In genomic region chr12:95622879-95623278, GRCh38 we compare ENCODE assay signal across 9 cellular contexts.
"Had no signal": no experiment of that assay in that cellular context is flagged by ENCODE, and none has a peak within 500 bp of the region (broad histone marks: within the 10 kb centered on the region; RNA-seq: fewer than 3 reads in every experiment).

No MANE protein-coding gene starts in this region.

- H3K36me3 ChIP-seq: ascending aorta, cardiac muscle cell, colonic mucosa, thoracic aorta had no signal

- H3K27me3 ChIP-seq: ascending aorta, colonic mucosa had no signal

- H3K4me1 ChIP-seq: ascending aorta had no signal

- H3K4me3 ChIP-seq: ascending aorta, cardiac muscle cell, colonic mucosa, thoracic aorta had no signal

- H3K27ac ChIP-seq: ascending aorta, cardiac muscle cell, colonic mucosa, thoracic aorta had no signal

- H3K27me3 Mint-ChIP-seq: stimulated activated naive CD8-positive, alpha-beta T cell treated with anti-CD3 and anti-CD28 coated beads, Interleukin-15, amount 100 ng/mL, for 72 hours had no signal

- H3K27ac Mint-ChIP-seq: activated CD8-positive, alpha-beta T cell treated with anti-CD3 and anti-CD28 coated beads for 36 hours; activated naive CD8-positive, alpha-beta T cell treated with anti-CD3 and anti-CD28 coated beads, Interleukin-2, amount 50 U/mL, for 24 hours; stimulated activated naive CD8-positive, alpha-beta T cell treated with anti-CD3 and anti-CD28 coated beads, Interleukin-15, amount 100 ng/mL, for 72 hours had no signal

- H3K4me3 Mint-ChIP-seq: activated CD8-positive, alpha-beta T cell treated with anti-CD3 and anti-CD28 coated beads for 36 hours; activated naive CD8-positive, alpha-beta T cell treated with anti-CD3 and anti-CD28 coated beads, Interleukin-2, amount 50 U/mL, for 24 hours; naive thymus-derived CD8-positive, alpha-beta T cell; stimulated activated naive CD8-positive, alpha-beta T cell treated with anti-CD3 and anti-CD28 coated beads, Interleukin-15, amount 100 ng/mL, for 72 hours had no signal

- H3K9me3 ChIP-seq: ascending aorta, colonic mucosa, thoracic aorta had no signal

- H3K36me3 Mint-ChIP-seq: naive thymus-derived CD8-positive, alpha-beta T cell had no signal

- DNase-seq: effector CD4-positive, alpha-beta T cell; naive thymus-derived CD8-positive, alpha-beta T cell; stimulated activated naive CD8-positive, alpha-beta T cell treated with anti-CD3 and anti-CD28 coated beads, Interleukin-15, amount 100 ng/mL, for 72 hours had no signal

- H3K9me3 Mint-ChIP-seq: activated CD8-positive, alpha-beta T cell treated with anti-CD3 and anti-CD28 coated beads for 36 hours; activated naive CD8-positive, alpha-beta T cell treated with anti-CD3 and anti-CD28 coated beads, Interleukin-2, amount 50 U/mL, for 24 hours; naive thymus-derived CD8-positive, alpha-beta T cell; stimulated activated naive CD8-positive, alpha-beta T cell treated with anti-CD3 and anti-CD28 coated beads, Interleukin-15, amount 100 ng/mL, for 72 hours had no signal

- H3K4me1 Mint-ChIP-seq: activated naive CD8-positive, alpha-beta T cell treated with anti-CD3 and anti-CD28 coated beads, Interleukin-2, amount 50 U/mL, for 24 hours; stimulated activated naive CD8-positive, alpha-beta T cell treated with anti-CD3 and anti-CD28 coated beads, Interleukin-15, amount 100 ng/mL, for 72 hours had no signal
